ENCODE assay signal across 8 cellular contexts in the genomic region with DNA sequence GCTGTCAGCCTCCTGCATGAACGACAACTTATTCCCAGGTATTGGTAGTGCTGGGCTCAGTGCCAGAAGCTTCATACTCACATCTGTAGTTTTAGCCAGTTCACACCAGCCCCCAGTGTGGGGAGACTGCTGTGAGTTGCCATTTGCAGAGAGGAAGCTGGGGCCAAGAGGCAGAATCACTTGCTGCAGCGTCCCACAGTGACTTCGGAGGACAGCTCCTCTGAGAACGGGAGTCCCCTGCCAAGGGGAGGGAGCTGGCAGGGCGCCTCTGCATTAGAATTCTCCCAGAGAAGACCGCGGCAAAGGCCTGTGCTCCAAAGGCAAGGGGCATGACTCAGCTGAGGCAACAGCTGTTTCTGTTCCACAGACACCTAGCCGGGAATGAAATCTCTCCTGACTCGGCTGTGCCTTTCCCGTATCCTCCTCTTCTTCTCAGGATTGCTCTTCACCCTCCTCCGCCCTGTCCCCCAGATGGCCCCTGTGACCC. TPM values are rescaled to one million over a fixed set of nuclear protein-coding genes. Genes with fewer than 3 reads are reported as not detected.
A peak's percentile ranks its signal among the peaks of the same experiment; 100 is the strongest.
DNase-seq lines count a peak whose midpoint lies in the region; ATAC-seq and TF ChIP-seq lines count a peak whose summit lies in the region.

No MANE protein-coding gene starts in this region.

- CTCF ChIA-PET in RWPE1 (lab: Yijun Ruan, JAX), result interaction anchor here (0.7 to 1.1 kb wide), 4 partner anchors 10 to 57 kb away, joined by 3 to 4 read pairs (median 3); no protein-coding TSS in a partner anchor

- H3K36me3 Mint-ChIP-seq in osteocyte (ENCODE audit: unreplicated experiment), result no peaks in the 10 kb centered on the region

- no peaks in the 10 kb centered on the region for H3K4me1 Mint-ChIP-seq in osteocyte (ENCODE audit: unreplicated experiment)

- no peak overlapping the region for H3K4me3 Mint-ChIP-seq in osteocyte (ENCODE audit: unreplicated experiment)

- ATAC-seq in HG02623 (IDR thresholded peaks at IDR 0.05; ENCODE audit: unreplicated experiment), result no peak

- H3K36me3 ChIP-seq in H7 (replicated peaks; ENCODE audit: control insufficient read depth, insufficient read depth, low read length), result no peaks in the 10 kb centered on the region

- H3K27me3 ChIP-seq in H7 (ENCODE audit: control insufficient read depth, insufficient read depth, low read length), result peaks cover 2% of the 10 kb centered on the region; the same call in 1 of the 2 replicates

- H3K4me3 ChIP-seq in H7 (ENCODE audit: insufficient read depth, low read depth, low read length), result no peak overlapping the region

- DNase-seq in Caki2 (ENCODE audit: low read depth) (peak; percentile 90), H7 (peak; percentile 75), RWPE1 (ENCODE audit: low spot score) (peak; percentile 74), fibroblast of peridontal ligament (ENCODE audit: extremely low read depth) (peak; percentile 51), osteocyte (ENCODE audit: extremely low spot score, unreplicated experiment) (peak; percentile 81), D341Med (ENCODE audit: low spot score) (no peak), NCI-H524 treated with DMSO at 0.1 percent for 48 hours (lab: John Stamatoyannopoulos, UW) (no peak)

- H3K27ac Mint-ChIP-seq in osteocyte (ENCODE audit: unreplicated experiment), result no peak overlapping the region

- POLR2A ChIA-PET in RWPE1 (lab: Yijun Ruan, JAX; ENCODE audit: low non-redundant PET), result no interaction called here

- H3K9me3 Mint-ChIP-seq in osteocyte (ENCODE audit: unreplicated experiment), result peaks cover 10% of the 10 kb centered on the region

- TF ChIP-seq CTCF in RWPE1 (conservative IDR thresholded peaks at IDR 0.05; ENCODE audit: low read depth) (no peak), osteocyte (IDR thresholded peaks at IDR 0.05) (no peak)

- in situ Hi-C loops in Caki2 (cut with HindIII; ENCODE audit: low pct_unique_long_range_greater_than_20kb, low sequenced_read_pairs), result no loop called here

- H3K27ac ChIP-seq in RWPE1, result no peak overlapping the region

- peaks cover 18% of the 10 kb centered on the region for H3K27me3 Mint-ChIP-seq in osteocyte (ENCODE audit: unreplicated experiment)

RNA-seq across cellular contexts. Expression of a gene that starts 17.8 kb away (rescaled TPM):
- 1.4 TPM in 1 of 2 replicates, not detected in the other for total RNA-seq in Caki2 (2014; rRNA removed; shearing (Covaris generic); ENCODE audit: low replicate concordance)
- 0.80 TPM in 1 of 2 replicates, not detected in the other for total RNA-seq in H7 (2014; rRNA removed; shearing (Covaris generic))
- not detected in 2 replicates for total RNA-seq in osteocyte

Comparison
In these comparisons a context has a peak if more than half of its experiments do, and no peak if none do; other contexts are left out.
1. DNase-seq: peak in Caki2 (single experiment), H7 (single experiment), RWPE1 (single experiment), fibroblast of peridontal ligament (single experiment) and osteocyte (single experiment); none in D341Med (single experiment) and NCI-H524 treated with DMSO at 0.1 percent for 48 hours (single experiment).